Comparison of ENCODE assay signal across 8 cellular contexts in the genomic region with DNA sequence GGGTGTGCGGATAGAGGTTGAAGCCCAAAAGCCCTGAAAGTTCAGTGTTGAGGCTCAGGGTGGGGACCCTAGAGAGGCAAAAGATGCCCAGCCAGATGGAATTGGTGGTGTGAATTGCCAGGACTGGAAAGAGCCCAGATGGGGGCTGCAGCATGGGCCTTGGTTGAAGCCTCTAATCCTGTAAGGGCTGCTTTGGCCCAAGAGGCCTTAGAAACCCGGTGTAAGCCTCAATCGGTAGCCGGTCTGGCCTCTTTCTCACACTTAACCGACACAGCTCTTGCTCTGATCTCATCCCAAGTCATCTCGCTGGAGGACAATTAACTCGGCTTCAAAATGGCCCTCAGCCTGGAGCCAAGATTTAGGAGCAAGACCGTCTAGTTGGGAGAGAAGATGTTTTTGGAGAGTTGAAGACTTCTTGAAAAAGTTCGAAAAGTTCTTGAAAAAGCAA. TPM values are rescaled to one million over a fixed set of nuclear protein-coding genes. Genes with fewer than 3 reads are reported as not detected.
DNase-seq lines count a peak whose midpoint lies in the region; ATAC-seq and TF ChIP-seq lines count a peak whose summit lies in the region.

No MANE protein-coding gene starts in this region.

- no peak for ATAC-seq in activated naive CD8-positive, alpha-beta T cell treated with anti-CD3 and anti-CD28 coated beads, Interleukin-2, amount 50 U/mL, for 24 hours

- peaks cover 67% of the 10 kb centered on the region for H3K4me1 ChIP-seq in CD8-positive, alpha-beta memory T cell (ENCODE audit: insufficient read depth, low read length)
- H3K4me1 ChIP-seq in iPS-15b (ENCODE audit: control insufficient read depth, insufficient read depth, low read length) (peaks cover 20% of the 10 kb centered on the region), spleen (peaks cover 43 to 92% (median 80%) of the 10 kb centered on the region in 6 donors)

- peaks cover 58 to 82% (median 71%) of the 10 kb centered on the region in 3 donors for H3K4me1 Mint-ChIP-seq in CD8-positive, alpha-beta memory T cell
- peaks cover 81% of the 10 kb centered on the region for H3K4me1 Mint-ChIP-seq in activated naive CD8-positive, alpha-beta T cell treated with anti-CD3 and anti-CD28 coated beads, Interleukin-2, amount 50 U/mL, for 24 hours

- H3K36me3 Mint-ChIP-seq in CD8-positive, alpha-beta memory T cell: peaks cover 5 to 33% (median 5%) of the 10 kb centered on the region in 3 donors
- H3K36me3 Mint-ChIP-seq in activated naive CD8-positive, alpha-beta T cell treated with anti-CD3 and anti-CD28 coated beads, Interleukin-2, amount 50 U/mL, for 24 hours (ENCODE audit: low read depth): peaks cover 51% of the 10 kb centered on the region

- H3K36me3 ChIP-seq in CD8-positive, alpha-beta memory T cell (ENCODE audit: insufficient read depth, low read length): peaks cover 25% of the 10 kb centered on the region
- H3K36me3 ChIP-seq in iPS-15b (ENCODE audit: control insufficient read depth, insufficient read depth, low read length) (peaks cover 21% of the 10 kb centered on the region), spleen (peaks cover 0 to 39% (median 24%) of the 10 kb centered on the region in 6 donors)

- no peaks in the 10 kb centered on the region for H3K9me3 ChIP-seq in CD8-positive, alpha-beta memory T cell (ENCODE audit: low read length)
- H3K9me3 ChIP-seq in iPS-15b (ENCODE audit: control insufficient read depth, insufficient read depth, low read length) (no peaks in the 10 kb centered on the region), spleen (no peaks in the 10 kb centered on the region)

- no peaks in the 10 kb centered on the region for H3K27me3 ChIP-seq in CD8-positive, alpha-beta memory T cell (ENCODE audit: insufficient read depth, low read length, poor library complexity, severe bottlenecking)
- H3K27me3 ChIP-seq in iPS-15b (ENCODE audit: control insufficient read depth, insufficient read depth, low read length) (no peaks in the 10 kb centered on the region), spleen (replicated peaks in 1 of 7) (no peaks in the 10 kb centered on the region)

- POLR2A ChIA-PET in CD8-positive, alpha-beta memory T cell (lab: Charles Lee): interaction anchor here (0.6 to 2.2 kb wide), 5 partner anchors 8 to 293 kb away, joined by 3 to 15 read pairs (median 5); a partner anchor contains a TSS
- POLR2A ChIA-PET in HEK293T (lab: Yijun Ruan, JAX): interaction anchor here (1.0 kb wide), 1 partner anchor 33 kb away, joined by 4 read pairs; no protein-coding TSS in a partner anchor

- H3K9me3 Mint-ChIP-seq in CD8-positive, alpha-beta memory T cell: no peaks in the 10 kb centered on the region
- H3K9me3 Mint-ChIP-seq in activated naive CD8-positive, alpha-beta T cell treated with anti-CD3 and anti-CD28 coated beads, Interleukin-2, amount 50 U/mL, for 24 hours: no peaks in the 10 kb centered on the region

- peak overlapping the region; percentile 93 to 98 (median 98) for H3K27ac Mint-ChIP-seq in CD8-positive, alpha-beta memory T cell
- H3K27ac Mint-ChIP-seq in activated naive CD8-positive, alpha-beta T cell treated with anti-CD3 and anti-CD28 coated beads, Interleukin-2, amount 50 U/mL, for 24 hours: peak overlapping the region; percentile 97

- H3K27me3 Mint-ChIP-seq in CD8-positive, alpha-beta memory T cell: no peaks in the 10 kb centered on the region
- H3K27me3 Mint-ChIP-seq in activated naive CD8-positive, alpha-beta T cell treated with anti-CD3 and anti-CD28 coated beads, Interleukin-2, amount 50 U/mL, for 24 hours: no peaks in the 10 kb centered on the region

- H3K27ac ChIP-seq in CD8-positive, alpha-beta memory T cell (ENCODE audit: low read depth, low read length): peak overlapping the region; percentile 74
- peak overlapping the region; percentile 95 to 100 (median 98) for H3K27ac ChIP-seq in spleen

- TF ChIP-seq CTCF in spleen (IDR thresholded peaks at IDR 0.05 in 8 of 11, conservative IDR thresholded peaks at IDR 0.05 in 3 of 11): no peak

- intact Hi-C loops in spleen (cut with DNase I; ENCODE audit: low total_unique reads): no loop called here

- H3K4me3 Mint-ChIP-seq in CD8-positive, alpha-beta memory T cell: peak overlapping the region; percentile 77 to 95 (median 82)
- peak overlapping the region; percentile 92 for H3K4me3 Mint-ChIP-seq in activated naive CD8-positive, alpha-beta T cell treated with anti-CD3 and anti-CD28 coated beads, Interleukin-2, amount 50 U/mL, for 24 hours

- CTCF ChIA-PET in CD8-positive, alpha-beta memory T cell (lab: Charles Lee): interaction anchor here (0.6 to 9.4 kb wide), 6 partner anchors 8 to 344 kb away, joined by 3 to 71 read pairs (median 8); no protein-coding TSS in a partner anchor
- CTCF ChIA-PET in HEK293T (lab: Yijun Ruan, JAX): no interaction called here

- no peak for TF ChIP-seq POLR2A in spleen (IDR thresholded peaks at IDR 0.05)

- DNase-seq in CD8-positive, alpha-beta memory T cell: no peak
- DNase-seq in NCI-H446 (lab: John Stamatoyannopoulos, UW) (peak; percentile 80 to 87), spleen (peak; percentile 64), HEK293T (ENCODE audit: extremely low spot score) (no peak), NCI-H1417 (lab: John Stamatoyannopoulos, UW) (no peak), NCI-H748 treated with DMSO at 0.1 percent for 48 hours (lab: John Stamatoyannopoulos, UW) (no peak)
- peak; percentile 36 for DNase-seq in activated naive CD8-positive, alpha-beta T cell treated with anti-CD3 and anti-CD28 coated beads, Interleukin-2, amount 50 U/mL, for 24 hours

- peak overlapping the region; percentile 69 for H3K4me3 ChIP-seq in CD8-positive, alpha-beta memory T cell (ENCODE audit: low read length)
- H3K4me3 ChIP-seq in iPS-15b (ENCODE audit: low read depth, low read length) (peak overlapping the region; percentile 82), spleen (peak overlapping the region; percentile 64 to 92 (median 86))

- 6 to 12% (median 9%) methylated on average over 9 of the region's 9 CpGs for WGBS in spleen, 5 donors

- peak overlapping the region; percentile 94 for H3K9ac ChIP-seq in iPS-15b (ENCODE audit: low read depth, low read length)

TF ChIP-seq in HEK293T, 16 proteins besides CTCF, POLR2A, EP300 and RAD21:
- TF ChIP-seq LEF1 (IDR thresholded peaks at IDR 0.05; ENCODE audit: borderline replicate concordance) (no peak), FOXK2 (IDR thresholded peaks at IDR 0.05) (no peak), TARDBP (IDR thresholded peaks at IDR 0.05) (no peak), ARNT (IDR thresholded peaks at IDR 0.05) (no peak), BHLHE40 (IDR thresholded peaks at IDR 0.05; ENCODE audit: borderline replicate concordance) (no peak), SP1 (IDR thresholded peaks at IDR 0.05) (no peak), ELF4 (IDR thresholded peaks at IDR 0.05) (no peak), ZNF384 (IDR thresholded peaks at IDR 0.05) (no peak), L3MBTL2 (conservative IDR thresholded peaks at IDR 0.05) (no peak), CTBP1 (IDR thresholded peaks at IDR 0.05; ENCODE audit: borderline replicate concordance) (no peak), FOXA1 (IDR thresholded peaks at IDR 0.05) (no peak)
- TF ChIP-seq, protein P1, sequence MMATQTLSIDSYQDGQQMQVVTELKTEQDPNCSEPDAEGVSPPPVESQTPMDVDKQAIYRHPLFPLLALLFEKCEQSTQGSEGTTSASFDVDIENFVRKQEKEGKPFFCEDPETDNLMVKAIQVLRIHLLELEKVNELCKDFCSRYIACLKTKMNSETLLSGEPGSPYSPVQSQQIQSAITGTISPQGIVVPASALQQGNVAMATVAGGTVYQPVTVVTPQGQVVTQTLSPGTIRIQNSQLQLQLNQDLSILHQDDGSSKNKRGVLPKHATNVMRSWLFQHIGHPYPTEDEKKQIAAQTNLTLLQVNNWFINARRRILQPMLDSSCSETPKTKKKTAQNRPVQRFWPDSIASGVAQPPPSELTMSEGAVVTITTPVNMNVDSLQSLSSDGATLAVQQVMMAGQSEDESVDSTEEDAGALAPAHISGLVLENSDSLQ (IDR thresholded peaks at IDR 0.05): no peak

RNA-seq across cellular contexts. Expression of a gene that starts 2.0 kb away (rescaled TPM):
- 100 to 1,000 TPM; 259 to 270 TPM for total RNA-seq in CD8-positive, alpha-beta memory T cell
- polyA plus RNA-seq in CD8-positive, alpha-beta memory T cell: 127 TPM
- 100 to 1,000 TPM; 352 to 760 (median 443) TPM for total RNA-seq in spleen
- polyA plus RNA-seq in spleen: 100 to 1,000 TPM; 181 to 403 (median 238) TPM

RNA-seq across cellular contexts. Expression of a gene that starts 33.4 kb away (rescaled TPM):
- total RNA-seq in CD8-positive, alpha-beta memory T cell: 100 to 1,000 TPM; 268 to 298 TPM
- polyA plus RNA-seq in CD8-positive, alpha-beta memory T cell: 86.3 TPM
- total RNA-seq in spleen: 100 to 1,000 TPM in 2 of 7 donors, 10 to 100 TPM in 5; 71.9 to 104 (median 89.8) TPM
- polyA plus RNA-seq in spleen: 10 to 100 TPM; 31.5 to 45.5 (median 34.0) TPM

Comparison
In these comparisons a context has a peak if more than half of its experiments do, and no peak if none do; other contexts are left out.
1. DNase-seq: peak in NCI-H446 (2 of 2), activated naive CD8-positive, alpha-beta T cell treated with anti-CD3 and anti-CD28 coated beads, Interleukin-2, amount 50 U/mL, for 24 hours (single experiment) and spleen (single experiment); none in CD8-positive, alpha-beta memory T cell (0 of 5), HEK293T (single experiment), NCI-H1417 (0 of 3) and NCI-H748 treated with DMSO at 0.1 percent for 48 hours (single experiment).
2. Peak in every context shown above with its lines, with median percentiles within 50 percentile points of each other: H3K4me3 ChIP-seq.